24 cellular contexts compared by ENCODE assay signal in the genomic region with DNA sequence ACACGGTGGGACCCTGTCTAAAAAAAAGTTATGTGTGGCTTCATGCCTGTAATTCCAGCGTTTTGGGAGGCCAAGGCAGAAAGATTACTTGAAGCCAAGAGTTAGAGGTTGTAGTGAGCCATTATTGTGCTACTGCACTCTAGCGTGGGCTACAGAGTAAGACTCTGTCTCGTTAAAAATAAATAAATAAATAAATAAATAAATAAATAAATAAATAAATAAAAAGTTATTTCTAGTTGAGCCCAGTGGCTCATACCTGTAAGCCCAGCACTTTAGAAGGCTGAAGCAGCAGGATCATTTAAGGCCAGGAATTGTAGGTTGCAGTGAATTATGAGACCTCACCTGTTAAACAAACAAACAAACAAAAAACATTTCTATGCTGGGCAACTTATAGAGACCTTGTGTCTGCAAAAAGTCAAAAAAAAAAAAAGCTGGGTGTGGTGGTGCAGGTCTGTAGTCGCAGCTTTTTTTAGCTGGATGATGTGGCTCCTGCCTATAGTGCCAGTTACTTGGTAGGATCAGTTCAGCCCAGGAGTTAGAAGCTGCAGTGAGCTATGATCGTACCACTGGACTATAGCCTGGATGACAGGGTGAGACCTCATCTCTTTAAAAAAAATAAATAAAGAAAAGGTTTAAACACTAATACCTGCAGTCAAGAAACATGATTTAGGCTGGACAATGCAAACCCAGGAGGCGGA.
"Had no signal": no experiment of that assay in that cellular context is flagged by ENCODE, and none has a peak within 500 bp of the region (broad histone marks: within the 10 kb centered on the region; RNA-seq: fewer than 3 reads in every experiment).

No MANE protein-coding gene starts in this region.

- H3K27me3 Mint-ChIP-seq: activated naive CD4-positive, alpha-beta T cell treated with anti-CD3 and anti-CD28 coated beads, Interleukin-2, amount 10 ng/mL, durations not matched to agents 7 days and 5 days; activated naive CD8-positive, alpha-beta T cell treated with anti-CD3 and anti-CD28 coated beads, Interleukin-2, amount 10 ng/mL, durations not matched to agents 7 days and 5 days had no signal

- ATAC-seq: activated CD8-positive, alpha-beta T cell treated with anti-CD3 and anti-CD28 coated beads, Interleukin-2, amount 10 ng/mL, durations not matched to agents 7 days and 5 days; SK-N-SH treated with all-trans-retinoic acid at 6 μM for 48 hours; WTC11 had no signal

- H3K4me3 ChIP-seq: adrenal gland, Peyer's patch, SJSA1 had no signal

- H3K9me3 Mint-ChIP-seq: activated naive CD4-positive, alpha-beta T cell treated with anti-CD3 and anti-CD28 coated beads, Interleukin-2, amount 10 ng/mL, durations not matched to agents 7 days and 5 days; activated naive CD8-positive, alpha-beta T cell treated with anti-CD3 and anti-CD28 coated beads, Interleukin-2, amount 10 ng/mL, durations not matched to agents 7 days and 5 days; activated T-helper 2 cell treated with anti-CD3 and anti-CD28 coated beads, Interferon-gamma antibody, Interleukin-2, Interleukin-4, amounts not matched to agents 10 μg/mL and 5 μg/mL and 100 μg/mL, durations not matched to agents 14 hours and 24 hours and 36 hours; T-helper 1 cell treated with Interleukin-12 subunit alpha and Interleukin-12 subunit beta and Interleukin-4 antibody, amounts not matched to agents 30 μg/mL and 1 μg/mL, for 36 hours had no signal

- H3K4me3 Mint-ChIP-seq: activated CD8-positive, alpha-beta T cell treated with anti-CD3 and anti-CD28 coated beads, Interleukin-2, amount 10 ng/mL, durations not matched to agents 7 days and 5 days; activated naive CD4-positive, alpha-beta T cell treated with anti-CD3 and anti-CD28 coated beads, Interleukin-2, amount 10 ng/mL, durations not matched to agents 7 days and 5 days; activated naive CD8-positive, alpha-beta T cell treated with anti-CD3 and anti-CD28 coated beads, Interleukin-2, amount 10 ng/mL, durations not matched to agents 7 days and 5 days; T-helper 1 cell treated with Interleukin-12 subunit alpha and Interleukin-12 subunit beta and Interleukin-4 antibody, amounts not matched to agents 30 μg/mL and 1 μg/mL, for 36 hours; WTC11 had no signal

- H3K9me3 ChIP-seq: adrenal gland, Peyer's patch, SJSA1 had no signal

- H3K27me3 ChIP-seq: adrenal gland, Peyer's patch, SJSA1 had no signal

- H3K36me3 ChIP-seq: adrenal gland had no signal

- DNase-seq: activated CD4-positive, alpha-beta T cell treated with anti-CD3 and anti-CD28 coated beads for 48 hours; activated CD4-positive, alpha-beta T cell treated with anti-CD3 and anti-CD28 coated beads, Interleukin-2, amount 50 U/mL, for 4 hours; activated CD4-positive, CD25-positive, alpha-beta regulatory T cell treated with anti-CD3 and anti-CD28 coated beads, Interleukin-2, amount 50 U/mL, for 72 hours; activated CD8-positive, alpha-beta T cell treated with anti-CD3 and anti-CD28 coated beads, Interleukin-2, amount 10 ng/mL, durations not matched to agents 7 days and 5 days; activated gamma-delta T cell treated with Interleukin-2 at 50 U/mL for 16 hours; activated naive CD4-positive, alpha-beta T cell treated with anti-CD3 and anti-CD28 coated beads, Interleukin-2, amount 10 ng/mL, durations not matched to agents 7 days and 5 days; activated naive CD8-positive, alpha-beta T cell treated with anti-CD3 and anti-CD28 coated beads, Interleukin-2, amount 10 ng/mL, durations not matched to agents 7 days and 5 days; anterior cingulate cortex; caudate nucleus; MM.1S; NCI-H146; NCI-H187 treated with DMSO at 0.1 percent for 48 hours; NCI-H2081 treated with DMSO at 0.1 percent for 48 hours; NCI-H446; NCI-H524; Peyer's patch; SHP77 had no signal

- H3K27ac Mint-ChIP-seq: activated CD8-positive, alpha-beta T cell treated with anti-CD3 and anti-CD28 coated beads, Interleukin-2, amount 10 ng/mL, durations not matched to agents 7 days and 5 days; activated naive CD4-positive, alpha-beta T cell treated with anti-CD3 and anti-CD28 coated beads, Interleukin-2, amount 10 ng/mL, durations not matched to agents 7 days and 5 days; activated naive CD8-positive, alpha-beta T cell treated with anti-CD3 and anti-CD28 coated beads, Interleukin-2, amount 10 ng/mL, durations not matched to agents 7 days and 5 days; activated T-helper 2 cell treated with anti-CD3 and anti-CD28 coated beads, Interferon-gamma antibody, Interleukin-2, Interleukin-4, amounts not matched to agents 10 μg/mL and 5 μg/mL and 100 μg/mL, durations not matched to agents 14 hours and 24 hours and 36 hours; T-helper 1 cell treated with Interleukin-12 subunit alpha and Interleukin-12 subunit beta and Interleukin-4 antibody, amounts not matched to agents 30 μg/mL and 1 μg/mL, for 36 hours; WTC11 had no signal

- H3K27ac ChIP-seq: adrenal gland, Peyer's patch, RWPE1, SJSA1 had no signal
